ENCODE assay signal across 24 cellular contexts in the genomic region with DNA sequence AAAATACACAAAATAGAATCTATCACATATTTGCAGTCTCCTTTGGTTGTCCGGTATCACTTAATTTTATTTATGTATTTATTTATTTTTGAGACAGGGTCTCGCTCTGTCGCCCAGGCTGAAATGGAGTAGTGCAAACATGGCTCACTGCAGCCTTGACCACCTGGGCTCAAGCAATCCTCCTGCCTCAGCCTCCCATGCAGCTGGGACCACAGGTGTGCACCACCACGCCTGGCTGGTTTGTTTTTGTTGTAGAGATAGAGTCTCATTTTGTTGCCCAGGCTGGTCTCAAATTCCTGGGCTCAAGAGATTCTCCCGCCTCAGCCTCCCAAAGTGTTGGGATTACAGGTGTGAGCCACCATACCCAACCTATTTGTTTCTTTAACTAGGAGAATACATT.
"Had no signal": no experiment of that assay in that cellular context is flagged by ENCODE, and none has a peak within 500 bp of the region (broad histone marks: within the 10 kb centered on the region; RNA-seq: fewer than 3 reads in every experiment).

No MANE protein-coding gene starts in this region.

- H3K27me3 Mint-ChIP-seq: activated naive CD8-positive, alpha-beta T cell treated with anti-CD3 and anti-CD28 coated beads, Interleukin-2, amount 50 U/mL, for 24 hours; central memory CD8-positive, alpha-beta T cell had no signal

- H3K9me3 Mint-ChIP-seq: activated naive CD8-positive, alpha-beta T cell treated with anti-CD3 and anti-CD28 coated beads, Interleukin-2, amount 50 U/mL, for 24 hours; central memory CD8-positive, alpha-beta T cell; T-helper 1 cell treated with Interleukin-12 subunit alpha and Interleukin-12 subunit beta and Interleukin-4 antibody, amounts not matched to agents 30 μg/mL and 1 μg/mL, for 36 hours had no signal

- H3K27ac Mint-ChIP-seq: activated CD8-positive, alpha-beta T cell treated with anti-CD3 and anti-CD28 coated beads, Interleukin-2, amount 10 ng/mL, durations not matched to agents 7 days and 5 days; activated naive CD8-positive, alpha-beta T cell treated with anti-CD3 and anti-CD28 coated beads, Interleukin-2, amount 50 U/mL, for 24 hours; T-helper 1 cell treated with Interleukin-12 subunit alpha and Interleukin-12 subunit beta and Interleukin-4 antibody, amounts not matched to agents 30 μg/mL and 1 μg/mL, for 36 hours had no signal

- H3K4me3 Mint-ChIP-seq: activated CD8-positive, alpha-beta T cell treated with anti-CD3 and anti-CD28 coated beads, Interleukin-2, amount 10 ng/mL, durations not matched to agents 7 days and 5 days; activated naive CD8-positive, alpha-beta T cell treated with anti-CD3 and anti-CD28 coated beads, Interleukin-2, amount 50 U/mL, for 24 hours; central memory CD8-positive, alpha-beta T cell; T-helper 1 cell treated with Interleukin-12 subunit alpha and Interleukin-12 subunit beta and Interleukin-4 antibody, amounts not matched to agents 30 μg/mL and 1 μg/mL, for 36 hours had no signal

- ATAC-seq: activated CD4-positive, CD25-positive, alpha-beta regulatory T cell treated with anti-CD3 and anti-CD28 coated beads, Interleukin-2, amount 50 U/mL, for 24 hours; activated CD8-positive, alpha-beta T cell treated with anti-CD3 and anti-CD28 coated beads, Interleukin-2, amount 10 ng/mL, durations not matched to agents 7 days and 5 days; activated naive CD8-positive, alpha-beta T cell treated with anti-CD3 and anti-CD28 coated beads, Interleukin-2, amount 50 U/mL, for 24 hours; body of pancreas; PC-3; SK-N-SH treated with all-trans-retinoic acid at 6 μM for 48 hours had no signal

- DNase-seq: activated CD4-positive, alpha-beta T cell treated with anti-CD3 and anti-CD28 coated beads for 4 hours; activated CD4-positive, alpha-beta T cell treated with anti-CD3 and anti-CD28 coated beads, Interleukin-2, amount 50 U/mL, for 4 hours; activated CD8-positive, alpha-beta memory T cell treated with anti-CD3 and anti-CD28 coated beads, Interleukin-2, amount 50 U/mL, for 48 hours; activated CD8-positive, alpha-beta T cell treated with anti-CD3 and anti-CD28 coated beads, Interleukin-2, amount 10 ng/mL, durations not matched to agents 7 days and 5 days; activated naive CD4-positive, alpha-beta T cell treated with anti-CD3 and anti-CD28 coated beads, Interleukin-2, amount 50 U/mL, for 16 hours; activated naive CD8-positive, alpha-beta T cell treated with anti-CD3 and anti-CD28 coated beads, Interleukin-2, amount 50 U/mL, for 24 hours; activated T-cell treated with anti-CD3 and anti-CD28 coated beads, Interleukin-2, amount 50 U/mL, for 1 hour; amniotic stem cell; body of pancreas; MG63; MV-4-11; NCI-H1105; NCI-H1436; NCI-H187; NCI-H2081; NCI-H510A treated with DMSO at 0.1 percent for 48 hours; NCI-H69; NK-92 treated with Interleukin-12 subunit alpha and Interleukin-12 subunit beta, amount 100 ng/mL, for 24 hours; PC-3; SHP77 had no signal
